Comparison of ENCODE assay signal across 1 cellular context in the genomic region with DNA sequence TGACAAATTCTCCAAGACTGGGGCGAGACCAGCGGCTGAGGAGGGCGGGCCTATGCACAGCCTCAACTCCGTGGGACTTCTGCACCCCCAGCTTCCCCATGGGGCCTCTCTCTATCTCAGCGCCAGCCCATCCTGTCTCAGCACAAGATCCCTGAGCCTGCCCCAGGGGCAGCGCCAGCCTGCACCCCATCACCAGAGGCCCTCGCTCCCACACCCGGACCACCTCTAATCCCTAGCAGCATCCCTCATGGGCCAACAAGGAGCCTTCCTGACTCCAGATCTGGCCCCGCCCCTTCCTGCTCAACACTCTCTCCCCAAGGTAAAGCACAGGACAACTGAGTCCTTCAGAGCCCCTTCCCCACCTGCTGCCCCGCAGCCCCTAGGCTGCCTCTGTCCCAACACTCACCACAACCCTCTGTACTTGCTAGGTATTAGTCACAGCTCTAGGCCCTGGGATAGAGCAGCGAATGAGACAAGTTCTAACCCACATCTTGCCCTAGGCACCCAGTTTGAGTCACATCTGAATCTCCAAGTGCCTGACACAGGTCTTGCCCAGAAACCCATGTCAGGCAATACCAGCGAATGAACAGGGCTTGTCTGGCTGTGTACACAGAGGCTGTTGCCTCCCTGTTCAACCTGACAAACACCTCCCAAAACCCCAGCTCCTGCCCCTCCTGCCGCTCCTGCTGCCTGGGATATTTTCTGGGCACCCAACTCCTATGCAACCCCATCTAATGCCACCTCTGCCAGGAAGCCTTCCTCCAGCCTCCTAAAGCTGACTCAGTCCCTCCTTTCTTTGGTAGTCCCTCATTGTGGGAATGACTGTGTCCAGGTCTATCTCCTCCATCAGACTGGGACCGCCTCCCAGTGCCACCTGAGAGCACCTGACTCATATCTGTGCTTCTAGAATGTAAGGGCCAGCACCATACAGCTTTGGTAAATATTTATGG.
TF ChIP-seq lines count a peak whose summit lies in the region.

No MANE protein-coding gene starts in this region.

TF ChIP-seq in HepG2, 621 proteins besides CTCF, POLR2A, EP300 and RAD21:
- TF ChIP-seq RBM22 (optimal IDR thresholded peaks at IDR 0.05; ENCODE audit: low read length) = no peak
